14 cellular contexts compared by ENCODE assay signal in genomic region chr10:124653811-124654651, GRCh38.
A peak's percentile ranks its signal among the peaks of the same experiment; 100 is the strongest.
DNase-seq lines count a peak whose midpoint lies in the region; ATAC-seq and TF ChIP-seq lines count a peak whose summit lies in the region.
"Had no signal": no experiment of that assay in that cellular context is flagged by ENCODE, and none has a peak within 500 bp of the region (broad histone marks: within the 10 kb centered on the region; RNA-seq: fewer than 3 reads in every experiment).

No MANE protein-coding gene starts in this region.

- H3K9me3 Mint-ChIP-seq in activated CD4-positive, alpha-beta memory T cell treated with anti-CD3 and anti-CD28 coated beads, Interleukin-2, amount 10 ng/mL, durations not matched to agents 7 days and 5 days = no peaks in the 10 kb centered on the region
- no peaks in the 10 kb centered on the region for H3K9me3 Mint-ChIP-seq in activated CD4-positive, alpha-beta memory T cell treated with anti-CD3 and anti-CD28 coated beads for 36 hours
- no peaks in the 10 kb centered on the region for H3K9me3 Mint-ChIP-seq in dendritic cell treated with granulocyte-macrophage colony-stimulating factor and Interleukin-4, amounts not matched to agents 40 ng/mL and 50 ng/mL, for 4 days
- H3K9me3 Mint-ChIP-seq in activated T-helper 17 cell treated with anti-CD3 and anti-CD28 coated beads, Interleukin-2, amount 50 U/mL, for 72 hours = no peaks in the 10 kb centered on the region
- H3K9me3 Mint-ChIP-seq: activated CD4-positive, alpha-beta T cell treated with anti-CD3 and anti-CD28 coated beads, Interleukin-2, amount 10 ng/mL, durations not matched to agents 24 days and 14 days; type B pancreatic cell had no signal

- no peak for TF ChIP-seq POLR2A in transverse colon (IDR thresholded peaks at IDR 0.05)

- H3K36me3 ChIP-seq in transverse colon = no peaks in the 10 kb centered on the region

- H3K36me3 Mint-ChIP-seq in activated CD4-positive, alpha-beta memory T cell treated with anti-CD3 and anti-CD28 coated beads, Interleukin-2, amount 10 ng/mL, durations not matched to agents 7 days and 5 days (ENCODE audit: low read depth) = peaks cover 43% of the 10 kb centered on the region
- peaks cover 6% of the 10 kb centered on the region for H3K36me3 Mint-ChIP-seq in activated CD4-positive, alpha-beta memory T cell treated with anti-CD3 and anti-CD28 coated beads for 36 hours
- peaks cover 32% of the 10 kb centered on the region for H3K36me3 Mint-ChIP-seq in dendritic cell treated with granulocyte-macrophage colony-stimulating factor and Interleukin-4, amounts not matched to agents 40 ng/mL and 50 ng/mL, for 4 days (ENCODE audit: low read depth)
- peaks cover 9% of the 10 kb centered on the region for H3K36me3 Mint-ChIP-seq in activated T-helper 17 cell treated with anti-CD3 and anti-CD28 coated beads, Interleukin-2, amount 50 U/mL, for 72 hours (ENCODE audit: low read depth)

- no peak overlapping the region for H3K4me3 ChIP-seq in transverse colon
- H3K4me3 ChIP-seq: mucosa of descending colon had no signal

- CTCF ChIA-PET in activated CD4-positive, alpha-beta memory T cell treated with anti-CD3 and anti-CD28 coated beads, Interleukin-2, amount 10 ng/mL, durations not matched to agents 7 days and 5 days (lab: Charles Lee) = interaction anchor here (1.8 kb wide), 1 partner anchor 65 kb away, joined by 4 read pairs; no protein-coding TSS in a partner anchor
- CTCF ChIA-PET in activated CD4-positive, alpha-beta memory T cell treated with anti-CD3 and anti-CD28 coated beads for 36 hours (lab: Charles Lee) = interaction anchor here (1.0 to 1.4 kb wide), 2 partner anchors 17 to 88 kb away, joined by 3 to 6 read pairs; no protein-coding TSS in a partner anchor

- TF ChIP-seq CTCF in transverse colon (IDR thresholded peaks at IDR 0.05) = no peak

- POLR2A ChIA-PET in activated CD4-positive, alpha-beta memory T cell treated with anti-CD3 and anti-CD28 coated beads, Interleukin-2, amount 10 ng/mL, durations not matched to agents 7 days and 5 days (lab: Charles Lee) = interaction anchor here (1.0 to 1.8 kb wide), 5 partner anchors 10 to 65 kb away, joined by 3 to 8 read pairs (median 5); no protein-coding TSS in a partner anchor
- POLR2A ChIA-PET in activated CD4-positive, alpha-beta memory T cell treated with anti-CD3 and anti-CD28 coated beads for 36 hours (lab: Charles Lee) = interaction anchor here (1.2 kb wide), 1 partner anchor 40 kb away, joined by 3 read pairs; no protein-coding TSS in a partner anchor

- 80% methylated on average over 14 of the region's 17 CpGs; no CpG with 5 or more reads in 1 of the 2 donors for WGBS in transverse colon (ENCODE audit: low coverage in 1 of 2), 2 donors

- intact Hi-C loops in activated CD4-positive, alpha-beta memory T cell treated with anti-CD3 and anti-CD28 coated beads for 36 hours (cut with micrococcal nuclease) = no loop called here
- intact Hi-C loops in dendritic cell treated with granulocyte-macrophage colony-stimulating factor and Interleukin-4, amounts not matched to agents 40 ng/mL and 50 ng/mL, for 4 days (cut with micrococcal nuclease) = no loop called here
- intact Hi-C loops in transverse colon (cut with DNase I; ENCODE audit: low total_unique reads) = no loop called here

- peaks cover 88% of the 10 kb centered on the region for H3K4me1 Mint-ChIP-seq in activated CD4-positive, alpha-beta memory T cell treated with anti-CD3 and anti-CD28 coated beads, Interleukin-2, amount 10 ng/mL, durations not matched to agents 7 days and 5 days
- H3K4me1 Mint-ChIP-seq in activated CD4-positive, alpha-beta memory T cell treated with anti-CD3 and anti-CD28 coated beads for 36 hours (ENCODE audit: low read depth) = peaks cover 88% of the 10 kb centered on the region
- H3K4me1 Mint-ChIP-seq in dendritic cell treated with granulocyte-macrophage colony-stimulating factor and Interleukin-4, amounts not matched to agents 40 ng/mL and 50 ng/mL, for 4 days (ENCODE audit: low read depth) = peaks cover 69% of the 10 kb centered on the region
- peaks cover 50% of the 10 kb centered on the region for H3K4me1 Mint-ChIP-seq in activated T-helper 17 cell treated with anti-CD3 and anti-CD28 coated beads, Interleukin-2, amount 50 U/mL, for 72 hours

- in situ Hi-C loops in transverse colon (cut with MboI; ENCODE audit: low pct_ligation_motif_present in 1 of 4, low pct_unique_long_range_greater_than_20kb in 1 of 4, low sequenced_read_pairs in 3 of 4) = no loop called here

- H3K27ac ChIP-seq in transverse colon = peak overlapping the region in 3 of 4 donors; percentile 17 to 43 (median 26)

- peak overlapping the region; percentile 23 for H3K27ac Mint-ChIP-seq in activated CD4-positive, alpha-beta memory T cell treated with anti-CD3 and anti-CD28 coated beads, Interleukin-2, amount 10 ng/mL, durations not matched to agents 7 days and 5 days
- no peak overlapping the region for H3K27ac Mint-ChIP-seq in activated CD4-positive, alpha-beta memory T cell treated with anti-CD3 and anti-CD28 coated beads for 36 hours
- peak overlapping the region; percentile 43 for H3K27ac Mint-ChIP-seq in dendritic cell treated with granulocyte-macrophage colony-stimulating factor and Interleukin-4, amounts not matched to agents 40 ng/mL and 50 ng/mL, for 4 days
- no peak overlapping the region for H3K27ac Mint-ChIP-seq in activated T-helper 17 cell treated with anti-CD3 and anti-CD28 coated beads, Interleukin-2, amount 50 U/mL, for 72 hours
- H3K27ac Mint-ChIP-seq: activated CD4-positive, alpha-beta T cell treated with anti-CD3 and anti-CD28 coated beads, Interleukin-2, amount 10 ng/mL, durations not matched to agents 24 days and 14 days; type B pancreatic cell had no signal

- H3K9me3 ChIP-seq in transverse colon = no peaks in the 10 kb centered on the region
- H3K9me3 ChIP-seq: mucosa of descending colon had no signal

- no peak for ATAC-seq in activated T-helper 17 cell treated with anti-CD3 and anti-CD28 coated beads, Interleukin-2, amount 50 U/mL, for 72 hours (replicated peaks)
- ATAC-seq: mucosa of descending colon had no signal

- peaks cover 5 to 32% (median 15%) of the 10 kb centered on the region in 4 donors for H3K4me1 ChIP-seq in transverse colon

- DNase-seq in activated CD4-positive, alpha-beta memory T cell treated with anti-CD3 and anti-CD28 coated beads, Interleukin-2, amount 10 ng/mL, durations not matched to agents 7 days and 5 days = no peak
- DNase-seq in activated CD4-positive, alpha-beta memory T cell treated with anti-CD3 and anti-CD28 coated beads for 36 hours = no peak
- DNase-seq in lung microvascular endothelial cell (ENCODE audit: low read depth in 2 of 2) (peak; percentile 28 to 80), transverse colon (no peak), activated gamma-delta T cell (lab: John Stamatoyannopoulos, UW) (no peak), NCI-H526 treated with DMSO at 0.1 percent for 48 hours (lab: John Stamatoyannopoulos, UW) (no peak)
- DNase-seq: activated CD4-positive, alpha-beta T cell treated with anti-CD3 and anti-CD28 coated beads, Interleukin-2, amount 10 ng/mL, durations not matched to agents 24 days and 14 days; foreskin fibroblast; SHP77; stimulated activated CD4-positive, alpha-beta T cell treated with anti-CD3 and anti-CD28 coated beads, Interleukin-2, amount 100 ng/mL, for 24 hours had no signal

- H3K27me3 Mint-ChIP-seq in activated CD4-positive, alpha-beta memory T cell treated with anti-CD3 and anti-CD28 coated beads, Interleukin-2, amount 10 ng/mL, durations not matched to agents 7 days and 5 days = no peaks in the 10 kb centered on the region
- H3K27me3 Mint-ChIP-seq in activated CD4-positive, alpha-beta memory T cell treated with anti-CD3 and anti-CD28 coated beads for 36 hours = no peaks in the 10 kb centered on the region
- no peaks in the 10 kb centered on the region for H3K27me3 Mint-ChIP-seq in dendritic cell treated with granulocyte-macrophage colony-stimulating factor and Interleukin-4, amounts not matched to agents 40 ng/mL and 50 ng/mL, for 4 days
- no peaks in the 10 kb centered on the region for H3K27me3 Mint-ChIP-seq in activated T-helper 17 cell treated with anti-CD3 and anti-CD28 coated beads, Interleukin-2, amount 50 U/mL, for 72 hours
- H3K27me3 Mint-ChIP-seq: activated CD4-positive, alpha-beta T cell treated with anti-CD3 and anti-CD28 coated beads, Interleukin-2, amount 10 ng/mL, durations not matched to agents 24 days and 14 days; type B pancreatic cell had no signal

- H3K4me3 Mint-ChIP-seq in activated CD4-positive, alpha-beta memory T cell treated with anti-CD3 and anti-CD28 coated beads, Interleukin-2, amount 10 ng/mL, durations not matched to agents 7 days and 5 days = no peak overlapping the region
- H3K4me3 Mint-ChIP-seq in activated CD4-positive, alpha-beta memory T cell treated with anti-CD3 and anti-CD28 coated beads for 36 hours = no peak overlapping the region
- H3K4me3 Mint-ChIP-seq in dendritic cell treated with granulocyte-macrophage colony-stimulating factor and Interleukin-4, amounts not matched to agents 40 ng/mL and 50 ng/mL, for 4 days = no peak overlapping the region
- no peak overlapping the region for H3K4me3 Mint-ChIP-seq in activated T-helper 17 cell treated with anti-CD3 and anti-CD28 coated beads, Interleukin-2, amount 50 U/mL, for 72 hours
- H3K4me3 Mint-ChIP-seq: activated CD4-positive, alpha-beta T cell treated with anti-CD3 and anti-CD28 coated beads, Interleukin-2, amount 10 ng/mL, durations not matched to agents 24 days and 14 days; type B pancreatic cell had no signal

- TF ChIP-seq EP300 in transverse colon (IDR thresholded peaks at IDR 0.05; ENCODE audit: low read depth) = no peak

- H3K27me3 ChIP-seq in transverse colon = no peaks in the 10 kb centered on the region

Comparison
In these comparisons a context has a peak if more than half of its experiments do, and no peak if none do; other contexts are left out.
1. H3K27ac Mint-ChIP-seq: peak in activated CD4-positive, alpha-beta memory T cell treated with anti-CD3 and anti-CD28 coated beads, Interleukin-2, amount 10 ng/mL, durations not matched to agents 7 days and 5 days (single experiment) and dendritic cell treated with granulocyte-macrophage colony-stimulating factor and Interleukin-4, amounts not matched to agents 40 ng/mL and 50 ng/mL, for 4 days (single experiment); none in activated CD4-positive, alpha-beta memory T cell treated with anti-CD3 and anti-CD28 coated beads for 36 hours (single experiment) and activated T-helper 17 cell treated with anti-CD3 and anti-CD28 coated beads, Interleukin-2, amount 50 U/mL, for 72 hours (single experiment).
2. DNase-seq: peak in lung microvascular endothelial cell (2 of 2); none in activated CD4-positive, alpha-beta memory T cell treated with anti-CD3 and anti-CD28 coated beads, Interleukin-2, amount 10 ng/mL, durations not matched to agents 7 days and 5 days (single experiment), activated CD4-positive, alpha-beta memory T cell treated with anti-CD3 and anti-CD28 coated beads for 36 hours (single experiment), transverse colon (single experiment), activated gamma-delta T cell (single experiment) and NCI-H526 treated with DMSO at 0.1 percent for 48 hours (single experiment).